In the genomic region with DNA sequence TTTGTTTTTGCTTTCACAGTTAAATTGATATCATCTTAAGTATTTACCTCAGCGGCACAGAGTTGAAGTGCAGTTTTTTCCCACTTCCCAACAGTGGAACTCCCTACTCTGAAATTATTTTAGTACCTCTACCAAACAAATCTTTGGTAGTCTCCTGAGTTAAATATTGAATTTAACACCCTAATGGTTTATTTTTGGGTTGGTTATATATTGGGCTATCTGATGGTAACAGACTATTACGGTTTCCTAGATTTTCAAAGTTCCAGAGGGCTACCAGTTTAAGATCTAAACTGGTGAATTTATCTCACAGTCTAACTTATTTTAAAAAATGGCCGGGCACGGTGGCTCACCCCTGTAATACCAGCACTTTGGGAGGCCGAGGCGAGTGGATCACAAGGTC, we compare ENCODE assay signal across 10 cellular contexts. TPM values are rescaled to one million over a fixed set of nuclear protein-coding genes. Genes with fewer than 3 reads are reported as not detected.
A peak's percentile ranks its signal among the peaks of the same experiment; 100 is the strongest.
DNase-seq lines count a peak whose midpoint lies in the region; ATAC-seq and TF ChIP-seq lines count a peak whose summit lies in the region.
"Had no signal": no experiment of that assay in that cellular context is flagged by ENCODE, and none has a peak within 500 bp of the region (broad histone marks: within the 10 kb centered on the region; RNA-seq: fewer than 3 reads in every experiment).

No MANE protein-coding gene starts in this region.

- H3K27ac ChIP-seq in right lobe of liver (peak overlapping the region in 2 of 3 donors; percentile 80 to 86), tibial artery (no peak overlapping the region)

- H3K9me3 Mint-ChIP-seq in activated T-helper 2 cell treated with anti-CD3 and anti-CD28 coated beads, Interferon-gamma antibody, Interleukin-2, Interleukin-4, amounts not matched to agents 10 μg/mL and 5 μg/mL and 100 μg/mL, durations not matched to agents 14 hours and 24 hours and 36 hours: no peaks in the 10 kb centered on the region

- H3K9me3 ChIP-seq in HAP-1: no peaks in the 10 kb centered on the region
- no peaks in the 10 kb centered on the region for H3K9me3 ChIP-seq in right lobe of liver
- no peaks in the 10 kb centered on the region for H3K9me3 ChIP-seq in tibial artery

- no peak overlapping the region for H3K27ac Mint-ChIP-seq in activated T-helper 2 cell treated with anti-CD3 and anti-CD28 coated beads, Interferon-gamma antibody, Interleukin-2, Interleukin-4, amounts not matched to agents 10 μg/mL and 5 μg/mL and 100 μg/mL, durations not matched to agents 14 hours and 24 hours and 36 hours

- H3K4me1 Mint-ChIP-seq in activated T-helper 2 cell treated with anti-CD3 and anti-CD28 coated beads, Interferon-gamma antibody, Interleukin-2, Interleukin-4, amounts not matched to agents 10 μg/mL and 5 μg/mL and 100 μg/mL, durations not matched to agents 14 hours and 24 hours and 36 hours (ENCODE audit: low read depth): peaks cover 25% of the 10 kb centered on the region

- no peak for TF ChIP-seq CTCF in AG04449 (IDR thresholded peaks at IDR 0.05; ENCODE audit: insufficient read depth, low read length, missing control alignments)
- peak in 1 of 4 donors; percentile 6 for TF ChIP-seq CTCF in right lobe of liver (IDR thresholded peaks at IDR 0.05)
- no peak for TF ChIP-seq CTCF in tibial artery (IDR thresholded peaks at IDR 0.05)

- no peaks in the 10 kb centered on the region for H3K36me3 Mint-ChIP-seq in activated T-helper 2 cell treated with anti-CD3 and anti-CD28 coated beads, Interferon-gamma antibody, Interleukin-2, Interleukin-4, amounts not matched to agents 10 μg/mL and 5 μg/mL and 100 μg/mL, durations not matched to agents 14 hours and 24 hours and 36 hours (ENCODE audit: low read depth)

- no peak for TF ChIP-seq POLR2A in right lobe of liver (IDR thresholded peaks at IDR 0.05)

- ATAC-seq in right lobe of liver (no peak), GM18907 (IDR thresholded peaks at IDR 0.05; ENCODE audit: unreplicated experiment) (no peak), HG02571 (IDR thresholded peaks at IDR 0.05; ENCODE audit: unreplicated experiment) (no peak)

- H3K27me3 Mint-ChIP-seq in activated T-helper 2 cell treated with anti-CD3 and anti-CD28 coated beads, Interferon-gamma antibody, Interleukin-2, Interleukin-4, amounts not matched to agents 10 μg/mL and 5 μg/mL and 100 μg/mL, durations not matched to agents 14 hours and 24 hours and 36 hours (ENCODE audit: low read depth): peaks cover 26% of the 10 kb centered on the region

- CTCF ChIA-PET in AG04449 (lab: Yijun Ruan, JAX): interaction anchor here (1.1 kb wide), 2 partner anchors 16 to 202 kb away, joined by 3 read pairs; no protein-coding TSS in a partner anchor

- peak overlapping the region; percentile 92 for H3K4me3 Mint-ChIP-seq in activated T-helper 2 cell treated with anti-CD3 and anti-CD28 coated beads, Interferon-gamma antibody, Interleukin-2, Interleukin-4, amounts not matched to agents 10 μg/mL and 5 μg/mL and 100 μg/mL, durations not matched to agents 14 hours and 24 hours and 36 hours (ENCODE audit: low read depth)

- H3K36me3 ChIP-seq in HAP-1 (replicated peaks): 0 out of 2 replicates have a peak, but pooled peaks cover 2% of the 10 kb centered on the region
- no peaks in the 10 kb centered on the region for H3K36me3 ChIP-seq in right lobe of liver
- H3K36me3 ChIP-seq in tibial artery: no peaks in the 10 kb centered on the region

- H3K4me1 ChIP-seq in HAP-1: peaks cover 5% of the 10 kb centered on the region
- H3K4me1 ChIP-seq in right lobe of liver: peaks cover 0 to 63% (median 10%) of the 10 kb centered on the region in 4 donors
- peaks cover 0 to 34% (median 4%) of the 10 kb centered on the region in 4 donors for H3K4me1 ChIP-seq in tibial artery

- intact Hi-C loops in activated T-helper 2 cell treated with anti-CD3 and anti-CD28 coated beads, Interferon-gamma antibody, Interleukin-2, Interleukin-4, amounts not matched to agents 10 μg/mL and 5 μg/mL and 100 μg/mL, durations not matched to agents 14 hours and 24 hours and 36 hours (cut with micrococcal nuclease): loop anchor here (2.0 to 10.0 kb wide), 3 partner anchors 183 to 643 kb away; partner anchors contain the start of gene IMMP2L
- intact Hi-C loops in right lobe of liver (cut with DNase I) (no loop called here), tibial artery (cut with DNase I; ENCODE audit: low total_unique reads) (loop anchor here (5.0 to 10.0 kb wide), 3 partner anchors 190 to 287 kb away; partner anchors contain the start of gene IFRD1)

- 48% methylated on average over 4 of the region's 6 CpGs for WGBS in right lobe of liver (ENCODE audit: insufficient coverage, low coverage, low lambda C conversion rate, missing lambda C conversion rate)

- in situ Hi-C loops in HAP-1 (cut with MboI; ENCODE audit: low sequenced_read_pairs): no loop called here

- POLR2A ChIA-PET in AG04449 (lab: Yijun Ruan, JAX): no interaction called here

- H3K4me3 ChIP-seq in AG04449 (ENCODE audit: low read depth, low read length): peak overlapping the region; percentile 95
- H3K4me3 ChIP-seq in HAP-1: peak overlapping the region; percentile 96; the same call in 1 of the 2 replicates
- peak overlapping the region in 2 of 3 donors; percentile 89 to 91 for H3K4me3 ChIP-seq in right lobe of liver
- peak overlapping the region in 1 of 2 donors; percentile 87 for H3K4me3 ChIP-seq in tibial artery

- 0 out of 2 replicates have a peak, but pooled peaks cover 4% of the 10 kb centered on the region for H3K27me3 ChIP-seq in HAP-1 (ENCODE audit: low read depth)
- H3K27me3 ChIP-seq in right lobe of liver: no peaks in the 10 kb centered on the region
- H3K27me3 ChIP-seq in tibial artery: no peaks in the 10 kb centered on the region

- no peak for DNase-seq in AG04449 (ENCODE audit: low read depth, low spot score)
- DNase-seq in HAP-1 (ENCODE audit: low spot score in 2 of 2): no peak
- no peak for DNase-seq in activated T-helper 2 cell treated with anti-CD3 and anti-CD28 coated beads, Interferon-gamma antibody, Interleukin-2, Interleukin-4, amounts not matched to agents 10 μg/mL and 5 μg/mL and 100 μg/mL, durations not matched to agents 14 hours and 24 hours and 36 hours (ENCODE audit: low spot score)
- no peak for DNase-seq in right lobe of liver
- no peak for DNase-seq in NCI-H1694 (lab: John Stamatoyannopoulos, UW)
- DNase-seq in tibial artery: no peak
- DNase-seq: activated CD4-positive, alpha-beta T cell treated with anti-CD3 and anti-CD28 coated beads, Interleukin-2, amount 50 U/mL, for 4 hours; IMR-90 had no signal

RNA-seq across cellular contexts. Expression of gene ZNF277, which starts 1.3 kb away (rescaled TPM):
- total RNA-seq in activated T-helper 2 cell treated with anti-CD3 and anti-CD28 coated beads, Interferon-gamma antibody, Interleukin-2, Interleukin-4, amounts not matched to agents 10 μg/mL and 5 μg/mL and 100 μg/mL, durations not matched to agents 14 hours and 24 hours and 36 hours: 11.6 and 13.0 TPM in 2 replicates
- 10 to 100 TPM; 11.2 to 20.9 (median 13.1) TPM for total RNA-seq in right lobe of liver

RNA-seq across cellular contexts. Expression of gene DOCK4, which starts 1.6 kb away (rescaled TPM):
- 0.41 and 0.64 TPM in 2 replicates for total RNA-seq in activated T-helper 2 cell treated with anti-CD3 and anti-CD28 coated beads, Interferon-gamma antibody, Interleukin-2, Interleukin-4, amounts not matched to agents 10 μg/mL and 5 μg/mL and 100 μg/mL, durations not matched to agents 14 hours and 24 hours and 36 hours
- total RNA-seq in right lobe of liver: 10 to 100 TPM in 5 of 6 experiments, 1 to 10 TPM in 1; 9.4 to 29.9 (median 22.8) TPM

Comparison
In these comparisons a context has a peak if more than half of its experiments do, and no peak if none do; other contexts are left out.
1. H3K27ac ChIP-seq: peak in right lobe of liver (2 of 3); none in tibial artery (0 of 2).
2. intact Hi-C loops: an anchor here in activated T-helper 2 cell treated with anti-CD3 and anti-CD28 coated beads, Interferon-gamma antibody, Interleukin-2, Interleukin-4, amounts not matched to agents 10 μg/mL and 5 μg/mL and 100 μg/mL, durations not matched to agents 14 hours and 24 hours and 36 hours (2.0 to 10.0 kb wide) and tibial artery (5.0 to 10.0 kb wide); none called in right lobe of liver.